ENCODE assay signal across 13 cellular contexts in genomic region chr2:226638576-226638975, GRCh38.
"Had no signal": no experiment of that assay in that cellular context is flagged by ENCODE, and none has a peak within 500 bp of the region (broad histone marks: within the 10 kb centered on the region; RNA-seq: fewer than 3 reads in every experiment).

No MANE protein-coding gene starts in this region.

- ATAC-seq: activated CD8-positive, alpha-beta T cell treated with anti-CD3 and anti-CD28 coated beads, Interleukin-2, amount 10 ng/mL, durations not matched to agents 7 days and 5 days; mucosa of descending colon; naive thymus-derived CD4-positive, alpha-beta T cell; pancreas; stimulated activated effector memory CD8-positive, alpha-beta T cell treated with anti-CD3 and anti-CD28 coated beads, Interleukin-12 subunit alpha, Interleukin-12 subunit beta, amount 100 ng/mL, for 72 hours; T-helper 17 cell had no signal

- DNase-seq: activated B cell treated with CpG ODN at 0.5 μM for 24 hours; activated CD4-positive, alpha-beta T cell treated with anti-CD3 and anti-CD28 coated beads, Interleukin-2, amount 10 ng/mL, durations not matched to agents 24 days and 14 days; activated CD8-positive, alpha-beta T cell treated with anti-CD3 and anti-CD28 coated beads, Interleukin-2, amount 10 ng/mL, durations not matched to agents 7 days and 5 days; activated gamma-delta T cell treated with Interleukin-2 at 50 U/mL for 16 hours; anterior cingulate cortex; left ventricle myocardium inferior; mucosa of descending colon; naive thymus-derived CD4-positive, alpha-beta T cell; pancreas; T-helper 17 cell; thyroid gland had no signal

- H3K36me3 ChIP-seq: left ventricle myocardium inferior, pancreas, thyroid gland had no signal

- H3K4me1 ChIP-seq: pancreas had no signal

- H3K4me2 ChIP-seq: hepatocyte had no signal

- H3K27ac ChIP-seq: hepatocyte, left ventricle myocardium inferior, pancreas, thyroid gland had no signal

- H3K79me2 ChIP-seq: hepatocyte had no signal

- H3K4me3 ChIP-seq: hepatocyte, left ventricle myocardium inferior, mucosa of descending colon, pancreas, thyroid gland had no signal

- H3K27me3 ChIP-seq: hepatocyte, pancreas, thyroid gland had no signal

- H3K9me3 ChIP-seq: mucosa of descending colon, pancreas, thyroid gland had no signal

- H2AFZ ChIP-seq: hepatocyte had no signal
